In the genomic region with DNA sequence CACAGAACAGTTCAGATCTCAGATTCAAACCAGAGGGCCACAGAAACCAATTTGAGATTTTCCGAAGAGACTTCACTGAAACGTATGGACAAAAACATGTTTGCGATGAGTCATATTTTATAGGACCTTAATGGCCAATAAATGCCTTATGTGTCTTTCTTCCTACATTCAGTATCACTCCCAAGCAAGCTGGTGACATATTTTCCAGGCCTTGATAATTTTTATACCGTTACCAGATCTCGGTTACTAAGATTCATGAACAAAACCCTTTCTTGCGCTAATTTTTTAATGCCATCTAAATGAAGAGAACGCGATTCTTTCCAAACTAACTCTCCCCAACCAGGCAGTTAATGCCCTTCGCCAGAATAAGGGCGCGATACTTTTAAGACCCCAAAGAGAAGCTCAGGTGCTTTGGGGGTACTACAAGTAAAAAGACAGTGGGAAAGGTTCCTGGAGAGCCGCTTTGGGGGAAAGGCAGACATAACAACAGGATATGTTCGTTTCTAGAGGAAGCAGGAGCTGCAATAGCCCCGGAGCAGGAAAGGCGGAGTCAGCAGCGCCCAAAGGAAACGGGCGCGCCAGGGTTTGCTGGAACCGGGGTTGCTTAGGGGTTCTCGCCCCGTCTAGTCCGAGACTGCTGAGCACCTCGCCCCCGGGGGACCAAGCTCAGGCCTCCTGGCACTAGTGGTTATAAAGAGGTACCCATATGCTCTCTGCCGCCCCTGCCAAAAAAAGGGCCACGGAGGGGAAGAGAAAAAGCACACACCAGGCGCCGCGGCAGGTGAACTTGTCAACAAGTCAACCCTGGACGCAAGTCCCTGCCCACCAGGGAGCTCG, we compare ENCODE assay signal across 8 cellular contexts.
DNase-seq lines count a peak whose midpoint lies in the region; ATAC-seq and TF ChIP-seq lines count a peak whose summit lies in the region.

No MANE protein-coding gene starts in this region.

- no peak for TF ChIP-seq CTCF in AG09309 (IDR thresholded peaks at IDR 0.05; ENCODE audit: control insufficient read depth, insufficient read depth, low read depth, low read length, missing control alignments)
- TF ChIP-seq CTCF in choroid plexus epithelial cell (conservative IDR thresholded peaks at IDR 0.05; ENCODE audit: low read depth, low read length): no peak

- H3K4me3 ChIP-seq in AG09309 (ENCODE audit: control insufficient read depth, low read depth, low read length): peak overlapping the region; percentile 57
- H3K4me3 ChIP-seq in choroid plexus epithelial cell (ENCODE audit: low read depth, low read length): peak overlapping the region; percentile 48

- ATAC-seq in GM18511 (IDR thresholded peaks at IDR 0.05; ENCODE audit: unreplicated experiment) (peak; percentile 12), GM19328 (IDR thresholded peaks at IDR 0.05; ENCODE audit: unreplicated experiment) (no peak)

- DNase-seq in AG09309 (ENCODE audit: low read depth): no peak
- peak in 62 of 76 experiments; percentile 4 to 72 (median 40) for DNase-seq in HUDEP-2 (lab: John Stamatoyannopoulos, UW; ENCODE audit: unreplicated experiment in 76 of 76)
- DNase-seq in SHP77 treated with DMSO at 0.1 percent for 48 hours (lab: John Stamatoyannopoulos, UW): peak; percentile 68
- DNase-seq in choroid plexus epithelial cell (ENCODE audit: low read depth): peak; percentile 2
- peak; percentile 40 for DNase-seq in kidney glomerular epithelial cell (lab: John Stamatoyannopoulos, UW)
- peak; percentile 6 for DNase-seq in stimulated activated CD4-positive, alpha-beta T cell treated with anti-CD3 and anti-CD28 coated beads, Interleukin-1b, Interleukin-23, amount 100 ng/mL, for 48 hours
